Comparison of ENCODE assay signal across 8 cellular contexts in genomic region chr2:218569038-218569431, GRCh38. TPM values are rescaled to one million over a fixed set of nuclear protein-coding genes. Genes with fewer than 3 reads are reported as not detected.
DNase-seq lines count a peak whose midpoint lies in the region; ATAC-seq and TF ChIP-seq lines count a peak whose summit lies in the region.

No MANE protein-coding gene starts in this region.

- H3K36me3 Mint-ChIP-seq in CD4-positive, CD25-positive, alpha-beta regulatory T cell: peaks cover 15% of the 10 kb centered on the region

- no peaks in the 10 kb centered on the region for H3K27me3 ChIP-seq in CD4-positive, CD25-positive, alpha-beta regulatory T cell (ENCODE audit: control insufficient read depth, insufficient read depth, low read length)
- no peaks in the 10 kb centered on the region for H3K27me3 ChIP-seq in spleen (replicated peaks in 1 of 7)

- H3K27me3 Mint-ChIP-seq in CD4-positive, CD25-positive, alpha-beta regulatory T cell: peaks cover 6% of the 10 kb centered on the region

- peak overlapping the region; percentile 94 for H3K4me3 ChIP-seq in CD4-positive, CD25-positive, alpha-beta regulatory T cell (ENCODE audit: low read depth, low read length)
- H3K4me3 ChIP-seq in astrocyte of the spinal cord (ENCODE audit: low read depth, low read length): peak overlapping the region; percentile 93
- H3K4me3 ChIP-seq in spleen: peak overlapping the region; percentile 52 to 93 (median 84)

- WGBS in spleen, 5 donors: 0% methylated on average over 30 to 31 of the region's 31 CpGs

- H3K4me1 Mint-ChIP-seq in CD4-positive, CD25-positive, alpha-beta regulatory T cell: peaks cover 41 to 70% (median 57%) of the 10 kb centered on the region in 4 donors

- H3K9me3 Mint-ChIP-seq in CD4-positive, CD25-positive, alpha-beta regulatory T cell: peaks cover 0 to 2% (median 0%) of the 10 kb centered on the region in 7 donors

- no peak for TF ChIP-seq POLR2A in spleen (IDR thresholded peaks at IDR 0.05)

- no peak for TF ChIP-seq CTCF in astrocyte of the spinal cord (IDR thresholded peaks at IDR 0.05; ENCODE audit: low read depth, low read length)
- no peak for TF ChIP-seq CTCF in spleen (IDR thresholded peaks at IDR 0.05 in 8 of 11, conservative IDR thresholded peaks at IDR 0.05 in 3 of 11)

- DNase-seq in CD4-positive, CD25-positive, alpha-beta regulatory T cell: peak in 2 of 3 donors; percentile 45 to 62
- peak; percentile 61 for DNase-seq in T-helper 22 cell (ENCODE audit: low read depth)
- DNase-seq in astrocyte of the spinal cord (ENCODE audit: low read depth, low spot score): peak; percentile 83
- peak; percentile 36 for DNase-seq in iPS-NIHi7 (ENCODE audit: extremely low spot score)
- peak; percentile 91 for DNase-seq in spleen
- DNase-seq in SIG-M5 treated with dmso at 0.1 percent for 504 hours (lab: John Stamatoyannopoulos, UW; ENCODE audit: unreplicated experiment): no peak

- peaks cover 38% of the 10 kb centered on the region for H3K4me1 ChIP-seq in CD4-positive, CD25-positive, alpha-beta regulatory T cell (ENCODE audit: control insufficient read depth, insufficient read depth, low read length, poor library complexity, severe bottlenecking)
- peaks cover 29 to 88% (median 58%) of the 10 kb centered on the region in 6 donors for H3K4me1 ChIP-seq in spleen

- in situ Hi-C loops in astrocyte of the spinal cord (cut with HindIII; ENCODE audit: low sequenced_read_pairs): no loop called here

- H3K9me3 ChIP-seq in CD4-positive, CD25-positive, alpha-beta regulatory T cell (ENCODE audit: control insufficient read depth in 2 of 2, low read length in 2 of 2): no peaks in the 10 kb centered on the region
- H3K9me3 ChIP-seq in spleen: no peaks in the 10 kb centered on the region

- H3K4me3 Mint-ChIP-seq in CD4-positive, CD25-positive, alpha-beta regulatory T cell: peak overlapping the region; percentile 96 to 99 (median 98)

- peak overlapping the region; percentile 99 for H3K27ac ChIP-seq in CD4-positive, CD25-positive, alpha-beta regulatory T cell (ENCODE audit: insufficient read depth, low read length, poor library complexity, severe bottlenecking)
- H3K27ac ChIP-seq in spleen: peak overlapping the region; percentile 89 to 97 (median 95)

- peaks cover 21% of the 10 kb centered on the region for H3K36me3 ChIP-seq in CD4-positive, CD25-positive, alpha-beta regulatory T cell (ENCODE audit: control insufficient read depth, insufficient read depth, low read length)
- H3K36me3 ChIP-seq in spleen: peaks cover 0 to 32% (median 11%) of the 10 kb centered on the region in 6 donors

- no peak for ATAC-seq in CD4-positive, CD25-positive, alpha-beta regulatory T cell (ENCODE audit: low read depth in 2 of 2)
- ATAC-seq in GM19438 (IDR thresholded peaks at IDR 0.05; ENCODE audit: low read depth, unreplicated experiment) (peak; percentile 19), HG03571 (IDR thresholded peaks at IDR 0.05; ENCODE audit: unreplicated experiment) (peak; percentile 39)

- intact Hi-C loops in spleen (cut with DNase I; ENCODE audit: low total_unique reads): loop anchor here (10.0 kb wide), 1 partner anchor 164 kb away; no protein-coding TSS in a partner anchor

- peak overlapping the region; percentile 96 to 100 (median 99) for H3K27ac Mint-ChIP-seq in CD4-positive, CD25-positive, alpha-beta regulatory T cell

RNA-seq across cellular contexts. Expression of gene CNOT9, which starts 0.4 kb away (rescaled TPM):
- 61.0 TPM for total RNA-seq in CD4-positive, CD25-positive, alpha-beta regulatory T cell
- polyA plus RNA-seq in CD4-positive, CD25-positive, alpha-beta regulatory T cell: 10 to 100 TPM; 15.1 to 27.0 (median 22.3) TPM
- total RNA-seq in spleen: 10 to 100 TPM; 40.4 to 61.6 (median 46.7) TPM
- polyA plus RNA-seq in spleen: 10 to 100 TPM; 18.8 to 23.4 (median 19.7) TPM

RNA-seq across cellular contexts. Expression of gene USP37, which starts 0.9 kb away (rescaled TPM):
- 30.7 TPM for total RNA-seq in CD4-positive, CD25-positive, alpha-beta regulatory T cell
- polyA plus RNA-seq in CD4-positive, CD25-positive, alpha-beta regulatory T cell: 10 to 100 TPM in 3 of 4 donors, 1 to 10 TPM in 1; 9.9 to 12.0 (median 11.7) TPM
- total RNA-seq in spleen: 10 to 100 TPM; 13.0 to 19.2 (median 14.8) TPM
- polyA plus RNA-seq in spleen: 1 to 10 TPM; 1.8 to 2.7 (median 2.1) TPM

RNA-seq across cellular contexts. Expression of gene PLCD4, which starts 38.7 kb away (rescaled TPM):
- total RNA-seq in CD4-positive, CD25-positive, alpha-beta regulatory T cell: 0.12 TPM
- polyA plus RNA-seq in CD4-positive, CD25-positive, alpha-beta regulatory T cell: under 1 TPM in 2 of 4 donors, not detected in 2; 0.16 to 0.54 TPM
- under 1 TPM; 0.13 to 0.92 (median 0.64) TPM for total RNA-seq in spleen
- polyA plus RNA-seq in spleen: under 1 TPM; 0.19 to 0.26 (median 0.23) TPM

Comparison
In these comparisons a context has a peak if more than half of its experiments do, and no peak if none do; other contexts are left out.
1. ATAC-seq: peak in GM19438 (single experiment) and HG03571 (single experiment); none in CD4-positive, CD25-positive, alpha-beta regulatory T cell (0 of 2).
2. Peak in every context shown above with its lines, with median percentiles within 50 percentile points of each other: H3K4me3 ChIP-seq.